ENCODE assay signal across 8 cellular contexts in the genomic region with DNA sequence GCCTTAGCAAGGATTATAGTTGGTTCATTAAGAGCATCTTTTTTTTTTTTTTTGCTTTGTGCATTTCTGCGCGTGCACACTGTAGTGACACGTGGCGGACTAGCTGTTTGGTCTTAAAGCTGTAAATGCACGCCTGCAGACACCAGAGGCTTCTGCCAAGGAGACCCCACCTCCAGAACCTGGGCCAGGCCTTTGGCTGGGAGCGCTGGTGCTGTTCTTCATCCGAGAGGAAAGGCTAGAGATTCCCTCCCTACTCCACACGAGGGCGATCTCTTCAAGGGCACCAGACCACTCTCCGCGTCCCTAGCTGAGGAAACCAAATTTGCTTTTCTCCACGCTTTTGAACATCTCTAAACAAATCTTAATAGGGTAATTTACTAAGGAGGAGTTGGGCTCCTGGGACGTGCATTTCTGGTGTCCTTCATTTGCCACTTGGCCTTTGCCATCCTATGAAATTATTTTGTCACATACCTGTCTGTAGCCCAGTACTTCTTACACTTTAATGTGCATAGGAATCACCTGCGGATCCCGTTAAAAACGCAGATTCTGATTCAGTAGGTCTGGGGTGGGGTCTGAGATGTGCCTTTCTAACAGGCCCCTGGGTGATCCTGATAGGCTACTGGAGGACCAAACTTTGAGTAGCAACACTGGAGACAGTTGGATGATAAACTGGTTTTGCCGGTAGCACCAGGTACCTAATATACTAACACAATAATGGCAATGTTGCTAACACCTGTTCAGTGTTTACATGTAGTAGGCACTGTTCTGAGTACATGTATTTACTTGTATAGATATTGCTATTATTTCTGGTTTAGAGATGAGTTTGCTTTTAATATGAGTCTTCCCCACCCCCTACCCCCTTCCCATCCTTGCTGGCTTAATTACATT. TPM values are rescaled to one million over a fixed set of nuclear protein-coding genes. Genes with fewer than 3 reads are reported as not detected.
DNase-seq lines count a peak whose midpoint lies in the region; ATAC-seq and TF ChIP-seq lines count a peak whose summit lies in the region.

No MANE protein-coding gene starts in this region.

- peaks cover 8% of the 10 kb centered on the region for H3K4me1 Mint-ChIP-seq in activated CD4-positive, alpha-beta T cell treated with anti-CD3 and anti-CD28 coated beads, Interleukin-2, amount 10 ng/mL, durations not matched to agents 7 days and 5 days

- no peaks in the 10 kb centered on the region for H3K36me3 Mint-ChIP-seq in activated CD4-positive, alpha-beta T cell treated with anti-CD3 and anti-CD28 coated beads, Interleukin-2, amount 10 ng/mL, durations not matched to agents 7 days and 5 days (ENCODE audit: low read depth)

- DNase-seq in AG04449 (ENCODE audit: low read depth, low spot score), result no peak
- DNase-seq in NCI-H2171 treated with DMSO at 0.1 percent for 48 hours (lab: John Stamatoyannopoulos, UW), result peak; percentile 76
- peak; percentile 51 for DNase-seq in activated CD4-positive, alpha-beta T cell treated with anti-CD3 and anti-CD28 coated beads, Interleukin-2, amount 10 ng/mL, durations not matched to agents 7 days and 5 days
- peak; percentile 58 for DNase-seq in fibroblast of pulmonary artery (ENCODE audit: low read depth)
- no peak for DNase-seq in central memory CD4-positive, alpha-beta T cell

- H3K9me3 ChIP-seq in parathyroid adenoma (ENCODE audit: control insufficient read depth, low read length), result no peaks in the 10 kb centered on the region

- H3K79me2 ChIP-seq in parathyroid adenoma, result no peaks in the 10 kb centered on the region

- H3K4me3 ChIP-seq in AG04449 (ENCODE audit: low read depth, low read length) (no peak overlapping the region), fibroblast of pulmonary artery (replicated peaks; ENCODE audit: low read depth, low read length) (no peak overlapping the region), parathyroid adenoma (ENCODE audit: low read depth, low read length) (no peak overlapping the region)

- H3K4me2 ChIP-seq in parathyroid adenoma (ENCODE audit: low read length), result no peak overlapping the region

- POLR2A ChIA-PET in AG04449 (lab: Yijun Ruan, JAX), result no interaction called here
- POLR2A ChIA-PET in activated CD4-positive, alpha-beta T cell treated with anti-CD3 and anti-CD28 coated beads, Interleukin-2, amount 10 ng/mL, durations not matched to agents 7 days and 5 days (lab: Charles Lee), result no interaction called here

- peaks cover 79% of the 10 kb centered on the region for H3K27me3 Mint-ChIP-seq in activated CD4-positive, alpha-beta T cell treated with anti-CD3 and anti-CD28 coated beads, Interleukin-2, amount 10 ng/mL, durations not matched to agents 7 days and 5 days

- no peaks in the 10 kb centered on the region for H3K9me3 Mint-ChIP-seq in activated CD4-positive, alpha-beta T cell treated with anti-CD3 and anti-CD28 coated beads, Interleukin-2, amount 10 ng/mL, durations not matched to agents 7 days and 5 days

- peak; percentile 82 for TF ChIP-seq CTCF in AG04449 (IDR thresholded peaks at IDR 0.05; ENCODE audit: insufficient read depth, low read length, missing control alignments)
- TF ChIP-seq CTCF in GM12873 (IDR thresholded peaks at IDR 0.05; ENCODE audit: insufficient read depth, low read depth, low read length, missing control alignments), result peak; percentile 79
- peak; percentile 85 for TF ChIP-seq CTCF in fibroblast of pulmonary artery (IDR thresholded peaks at IDR 0.05; ENCODE audit: low read length, missing control alignments)
- TF ChIP-seq CTCF in parathyroid adenoma (IDR thresholded peaks at IDR 0.05), result peak; percentile 40

- H3K27ac ChIP-seq in parathyroid adenoma, result no peak overlapping the region

- H2AFZ ChIP-seq in parathyroid adenoma, result peak overlapping the region; percentile 3

- H3K27me3 ChIP-seq in parathyroid adenoma (ENCODE audit: control insufficient read depth, insufficient read depth, low read length), result no peaks in the 10 kb centered on the region

- no peak overlapping the region for H3K4me3 Mint-ChIP-seq in activated CD4-positive, alpha-beta T cell treated with anti-CD3 and anti-CD28 coated beads, Interleukin-2, amount 10 ng/mL, durations not matched to agents 7 days and 5 days

- no peak overlapping the region for H3K27ac Mint-ChIP-seq in activated CD4-positive, alpha-beta T cell treated with anti-CD3 and anti-CD28 coated beads, Interleukin-2, amount 10 ng/mL, durations not matched to agents 7 days and 5 days

- no peaks in the 10 kb centered on the region for H3K4me1 ChIP-seq in parathyroid adenoma

- peak; percentile 65 for ATAC-seq in HG03064 (IDR thresholded peaks at IDR 0.05; ENCODE audit: low read depth, unreplicated experiment)

- H3K36me3 ChIP-seq in parathyroid adenoma (ENCODE audit: control insufficient read depth, insufficient read depth, low read length), result no peaks in the 10 kb centered on the region

- H3K9ac ChIP-seq in parathyroid adenoma, result no peak overlapping the region

- CTCF ChIA-PET in AG04449 (lab: Yijun Ruan, JAX), result interaction anchor here (0.7 to 1.2 kb wide), 7 partner anchors 9 to 1472 kb away, joined by 3 to 4 read pairs (median 4); no protein-coding TSS in a partner anchor
- CTCF ChIA-PET in activated CD4-positive, alpha-beta T cell treated with anti-CD3 and anti-CD28 coated beads, Interleukin-2, amount 10 ng/mL, durations not matched to agents 7 days and 5 days (lab: Charles Lee), result interaction anchor here (0.6 to 1.7 kb wide), 4 partner anchors 10 to 1087 kb away, joined by 3 to 7 read pairs (median 4); no protein-coding TSS in a partner anchor

RNA-seq across cellular contexts. Expression of gene SLC26A5, which starts 1.3 kb away (rescaled TPM):
- total RNA-seq in activated CD4-positive, alpha-beta T cell treated with anti-CD3 and anti-CD28 coated beads, Interleukin-2, amount 10 ng/mL, durations not matched to agents 7 days and 5 days, result not detected

Comparison
In these comparisons a context has a peak if more than half of its experiments do, and no peak if none do; other contexts are left out.
1. DNase-seq: peak in NCI-H2171 treated with DMSO at 0.1 percent for 48 hours (single experiment), activated CD4-positive, alpha-beta T cell treated with anti-CD3 and anti-CD28 coated beads, Interleukin-2, amount 10 ng/mL, durations not matched to agents 7 days and 5 days (single experiment) and fibroblast of pulmonary artery (single experiment); none in AG04449 (single experiment) and central memory CD4-positive, alpha-beta T cell (single experiment).
2. Peak in every context shown above with its lines, with median percentiles within 50 percentile points of each other: CTCF ChIP-seq.